8 cellular contexts compared by ENCODE assay signal in the genomic region with DNA sequence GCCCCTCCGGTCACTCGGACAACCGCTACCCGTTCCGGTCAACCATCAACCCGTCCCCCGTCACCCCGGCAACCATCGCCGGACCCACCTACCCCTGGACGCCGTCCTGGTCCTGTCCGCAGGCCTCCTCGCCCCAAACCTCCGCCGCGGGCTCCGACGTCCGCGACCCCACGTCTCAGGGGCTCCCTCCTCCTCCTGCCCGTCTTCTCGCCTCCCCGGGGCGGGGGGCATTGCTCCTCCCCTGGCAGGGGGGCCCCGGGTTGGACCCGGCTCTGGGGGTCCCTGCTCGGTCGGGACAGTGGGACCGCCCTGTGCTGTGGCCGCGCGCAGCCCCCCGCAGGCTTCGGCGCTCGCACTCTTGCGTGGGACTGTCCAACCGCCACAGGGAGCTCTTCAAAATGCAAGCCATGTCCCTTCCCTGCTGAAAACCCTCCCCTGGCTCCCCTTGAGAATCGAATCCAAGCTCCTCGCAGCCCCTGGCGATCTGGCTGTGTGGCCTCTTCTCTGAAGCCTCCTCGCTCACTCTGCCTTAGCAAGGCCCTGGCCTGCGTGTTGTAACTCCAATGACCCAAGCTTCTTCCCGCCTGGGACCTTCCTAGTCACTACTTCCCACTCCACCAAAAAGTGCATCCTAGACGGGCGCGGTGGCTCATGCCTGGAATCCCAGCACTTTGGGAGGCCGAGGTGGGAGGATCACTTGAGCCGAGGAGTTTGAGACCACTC. TPM values are rescaled to one million over a fixed set of nuclear protein-coding genes. Genes with fewer than 3 reads are reported as not detected.
A peak's percentile ranks its signal among the peaks of the same experiment; 100 is the strongest.
DNase-seq lines count a peak whose midpoint lies in the region; ATAC-seq and TF ChIP-seq lines count a peak whose summit lies in the region.

No MANE protein-coding gene starts in this region.

- no peak overlapping the region for H3K27ac Mint-ChIP-seq in MCF 10A (ENCODE audit: low read depth, unreplicated experiment)

- BruUV-seq in MCF 10A (replicated peaks; lab: Mats Ljungman, UMichigan): no TSS peak

- H3K4me1 ChIP-seq in lower lobe of right lung (peaks cover 18% of the 10 kb centered on the region), vagina (peaks cover 20% of the 10 kb centered on the region)

- H3K4me3 ChIP-seq in AG04449 (ENCODE audit: low read depth, low read length) (peak overlapping the region; percentile 75), lower lobe of right lung (peak overlapping the region; percentile 62), vagina (peak overlapping the region; percentile 72 to 80)

- POLR2A ChIA-PET in AG04449 (lab: Yijun Ruan, JAX): interaction anchor here (1.0 kb wide), 1 partner anchor 12 kb away, joined by 3 read pairs; no protein-coding TSS in a partner anchor
- POLR2A ChIA-PET in MCF 10A (lab: Yijun Ruan, JAX): no interaction called here

- peaks cover 7% of the 10 kb centered on the region for H3K4me1 Mint-ChIP-seq in MCF 10A (ENCODE audit: insufficient read depth, unreplicated experiment)

- H3K27me3 ChIP-seq in lower lobe of right lung (ENCODE audit: low read depth) (no peaks in the 10 kb centered on the region), vagina (no peaks in the 10 kb centered on the region)

- intact Hi-C loops in MCF 10A (cut with micrococcal nuclease) (no loop called here), lower lobe of right lung (cut with DNase I) (no loop called here), vagina (cut with DNase I) (no loop called here)

- no peaks in the 10 kb centered on the region for H3K9me3 ChIP-seq in lower lobe of right lung
- no peaks in the 10 kb centered on the region for H3K9me3 ChIP-seq in vagina

- CTCF ChIA-PET in AG04449 (lab: Yijun Ruan, JAX) (interaction anchor here (0.9 to 1.4 kb wide), 2 partner anchors 10 to 26 kb away, joined by 3 to 5 read pairs; no protein-coding TSS in a partner anchor), MCF 10A (lab: Yijun Ruan, JAX) (interaction anchor here (0.6 kb wide), 1 partner anchor 98 kb away, joined by 4 read pairs; no protein-coding TSS in a partner anchor)

- peaks cover 8% of the 10 kb centered on the region for H3K36me3 Mint-ChIP-seq in MCF 10A (ENCODE audit: insufficient read depth, unreplicated experiment)

- H3K36me3 ChIP-seq in lower lobe of right lung: no peaks in the 10 kb centered on the region
- no peaks in the 10 kb centered on the region for H3K36me3 ChIP-seq in vagina

- H3K9me3 Mint-ChIP-seq in MCF 10A (ENCODE audit: unreplicated experiment): no peaks in the 10 kb centered on the region

- H3K4me3 Mint-ChIP-seq in MCF 10A (ENCODE audit: unreplicated experiment): peak overlapping the region; percentile 70

- H3K27ac ChIP-seq in lower lobe of right lung (peak overlapping the region; percentile 64), vagina (peak overlapping the region; percentile 75)

- TF ChIP-seq POLR2A in vagina (IDR thresholded peaks at IDR 0.05): no peak

- ATAC-seq in HG02938 (IDR thresholded peaks at IDR 0.05; ENCODE audit: unreplicated experiment): peak; percentile 23
- ATAC-seq in lower lobe of right lung: peak; percentile 28 to 33
- ATAC-seq in GM18868 (IDR thresholded peaks at IDR 0.05; ENCODE audit: unreplicated experiment): no peak

- H3K27me3 Mint-ChIP-seq in MCF 10A (ENCODE audit: insufficient read depth, unreplicated experiment): no peaks in the 10 kb centered on the region

- no peak for DNase-seq in AG04449 (ENCODE audit: low read depth, low spot score)
- DNase-seq in MCF 10A (ENCODE audit: unreplicated experiment): no peak
- DNase-seq in lower lobe of right lung: no peak
- no peak for DNase-seq in vagina (ENCODE audit: extremely low spot score in 2 of 2)
- DNase-seq in activated CD4-positive, CD25-positive, alpha-beta regulatory T cell (lab: John Stamatoyannopoulos, UW): no peak
- DNase-seq in stimulated activated naive CD4-positive, alpha-beta T cell (lab: John Stamatoyannopoulos, UW): no peak

- TF ChIP-seq CTCF in AG04449 (IDR thresholded peaks at IDR 0.05; ENCODE audit: insufficient read depth, low read length, missing control alignments) (no peak), MCF 10A (IDR thresholded peaks at IDR 0.05; ENCODE audit: unreplicated experiment) (no peak), lower lobe of right lung (IDR thresholded peaks at IDR 0.05) (no peak), vagina (IDR thresholded peaks at IDR 0.05) (no peak)

RNA-seq across cellular contexts. Expression of a gene that starts 8.4 kb away (rescaled TPM):
- 0.96 and 1.1 TPM in 2 replicates for total RNA-seq in MCF 10A (2022)
- 2.3 TPM for total RNA-seq in lower lobe of right lung
- 14.0 TPM for total RNA-seq in vagina

RNA-seq across cellular contexts. Expression of a gene that starts 23.0 kb away (rescaled TPM):
- 3.7 and 7.7 TPM in 2 replicates for total RNA-seq in MCF 10A (2022)
- 52.7 TPM for total RNA-seq in lower lobe of right lung
- total RNA-seq in vagina: 76.6 TPM
